ENCODE assay signal across 27 cellular contexts in the genomic region with DNA sequence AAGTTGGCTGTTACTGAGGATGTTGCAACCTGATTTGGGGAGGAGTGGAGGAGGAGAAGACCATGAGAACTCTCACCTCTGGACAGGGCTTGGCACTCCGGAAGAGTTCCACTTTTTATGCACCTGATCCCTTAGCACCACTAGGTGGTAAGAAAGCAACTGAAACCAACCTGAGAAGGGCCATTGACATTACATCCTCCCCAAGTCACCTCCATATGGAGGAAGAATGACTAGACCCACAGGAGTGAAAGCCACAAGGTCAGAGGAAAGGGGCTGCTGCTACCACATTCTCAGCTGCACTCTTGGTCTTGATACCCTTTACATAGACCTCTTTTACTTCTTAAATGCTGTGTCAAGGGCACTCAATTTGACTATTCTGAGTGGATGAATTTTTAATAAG.
"Had no signal": no experiment of that assay in that cellular context is flagged by ENCODE, and none has a peak within 500 bp of the region (broad histone marks: within the 10 kb centered on the region; RNA-seq: fewer than 3 reads in every experiment).

No MANE protein-coding gene starts in this region.

- H3K27me3 Mint-ChIP-seq: progenitor cell of endocrine pancreas; stimulated activated naive B cell treated with anti-CD40 and anti-IgM and Interleukin-4, amounts not matched to agents 10 μg/mL and 1 μg/mL and 100 μg/mL, for 72 hours; stimulated activated naive CD8-positive, alpha-beta T cell treated with anti-CD3 and anti-CD28 coated beads, Interleukin-15, Interleukin-2, amounts not matched to agents 100 ng/mL and 50 ng/mL, for 24 hours had no signal

- H3K4me1 Mint-ChIP-seq: nephron; neural progenitor cell; stimulated activated effector memory CD8-positive, alpha-beta T cell treated with anti-CD3 and anti-CD28 coated beads, Interleukin-12 subunit alpha, Interleukin-12 subunit beta, amount 100 ng/mL, for 72 hours; stimulated activated naive B cell treated with anti-CD40 and anti-IgM and Interleukin-4, amounts not matched to agents 10 μg/mL and 1 μg/mL and 100 μg/mL, for 72 hours had no signal

- H3K36me3 Mint-ChIP-seq: neural progenitor cell; stimulated activated effector memory CD8-positive, alpha-beta T cell treated with anti-CD3 and anti-CD28 coated beads, Interleukin-12 subunit alpha, Interleukin-12 subunit beta, amount 100 ng/mL, for 72 hours; stimulated activated naive B cell treated with anti-CD40 and anti-IgM and Interleukin-4, amounts not matched to agents 10 μg/mL and 1 μg/mL and 100 μg/mL, for 72 hours had no signal

- H3K9ac ChIP-seq: neural progenitor cell, parathyroid adenoma had no signal

- DNase-seq: occipital lobe; ovary; posterior cingulate gyrus; psoas muscle; right cardiac atrium; right lobe of liver; sigmoid colon; small intestine; stimulated activated CD4-positive, alpha-beta T cell treated with anti-CD3 and anti-CD28 coated beads, Interleukin-15, amount 100 ng/mL, for 24 hours; stimulated activated CD4-positive, alpha-beta T cell treated with anti-CD3 and anti-CD28 coated beads, Interleukin-2, amount 100 ng/mL, for 24 hours; stimulated activated CD4-positive, alpha-beta T cell treated with anti-CD3 and anti-CD28 coated beads, Interleukin-2, amount 100 ng/mL, for 48 hours; stimulated activated CD4-positive, alpha-beta T cell treated with anti-CD3 and anti-CD28 coated beads, Interleukin-4, amount 100 ng/mL, for 24 hours; stimulated activated naive B cell treated with anti-CD40 and anti-IgM and Interleukin-4, amounts not matched to agents 10 μg/mL and 1 μg/mL and 100 μg/mL, for 72 hours; stimulated activated naive CD4-positive, alpha-beta T cell treated with Interleukin-2 at 50 U/mL for 16 hours; stomach; thyroid gland; trophoblast cell; upper lobe of left lung had no signal

- H3K4me1 ChIP-seq: neural progenitor cell, parathyroid adenoma, psoas muscle, right lobe of liver, sigmoid colon, stomach, thyroid gland, tibial nerve, upper lobe of left lung, vagina had no signal

- H2AFZ ChIP-seq: neural progenitor cell, parathyroid adenoma had no signal

- H3K79me2 ChIP-seq: parathyroid adenoma had no signal

- H3K4me3 ChIP-seq: neural progenitor cell, ovary, psoas muscle, right lobe of liver, sigmoid colon, stomach, thoracic aorta, thyroid gland, tibial nerve, upper lobe of left lung, vagina had no signal

- ATAC-seq: psoas muscle; right cardiac atrium; stimulated activated effector memory CD8-positive, alpha-beta T cell treated with anti-CD3 and anti-CD28 coated beads, Interleukin-12 subunit alpha, Interleukin-12 subunit beta, amount 100 ng/mL, for 72 hours; stimulated activated naive B cell treated with anti-CD40 and anti-IgM and Interleukin-4, amounts not matched to agents 10 μg/mL and 1 μg/mL and 100 μg/mL, for 72 hours had no signal

- H3K4me2 ChIP-seq: neural progenitor cell had no signal

- H3K27ac Mint-ChIP-seq: nephron; neural progenitor cell; progenitor cell of endocrine pancreas; stimulated activated effector memory CD8-positive, alpha-beta T cell treated with anti-CD3 and anti-CD28 coated beads, Interleukin-12 subunit alpha, Interleukin-12 subunit beta, amount 100 ng/mL, for 72 hours; stimulated activated naive B cell treated with anti-CD40 and anti-IgM and Interleukin-4, amounts not matched to agents 10 μg/mL and 1 μg/mL and 100 μg/mL, for 72 hours; stimulated activated naive CD8-positive, alpha-beta T cell treated with anti-CD3 and anti-CD28 coated beads, Interleukin-15, Interleukin-2, amounts not matched to agents 100 ng/mL and 50 ng/mL, for 24 hours had no signal

- H3K9me3 ChIP-seq: ovary, psoas muscle, right lobe of liver, sigmoid colon, stomach, thoracic aorta, thyroid gland, tibial nerve, upper lobe of left lung, vagina had no signal

- H3K36me3 ChIP-seq: neural progenitor cell, ovary, right lobe of liver, sigmoid colon, stomach, thoracic aorta, thyroid gland, tibial nerve, upper lobe of left lung, vagina had no signal

- H3K27ac ChIP-seq: neural progenitor cell, ovary, parathyroid adenoma, psoas muscle, right lobe of liver, sigmoid colon, stomach, thoracic aorta, thyroid gland, tibial nerve, upper lobe of left lung, vagina had no signal

- H3K9me3 Mint-ChIP-seq: nephron, neural progenitor cell had no signal

- H3K4me3 Mint-ChIP-seq: nephron; neural progenitor cell; stimulated activated effector memory CD8-positive, alpha-beta T cell treated with anti-CD3 and anti-CD28 coated beads, Interleukin-12 subunit alpha, Interleukin-12 subunit beta, amount 100 ng/mL, for 72 hours; stimulated activated naive B cell treated with anti-CD40 and anti-IgM and Interleukin-4, amounts not matched to agents 10 μg/mL and 1 μg/mL and 100 μg/mL, for 72 hours; stimulated activated naive CD8-positive, alpha-beta T cell treated with anti-CD3 and anti-CD28 coated beads, Interleukin-15, Interleukin-2, amounts not matched to agents 100 ng/mL and 50 ng/mL, for 24 hours had no signal

- H3K27me3 ChIP-seq: neural progenitor cell, ovary, right lobe of liver, sigmoid colon, stomach, thyroid gland, tibial nerve, upper lobe of left lung, vagina had no signal
